In the genomic region with DNA sequence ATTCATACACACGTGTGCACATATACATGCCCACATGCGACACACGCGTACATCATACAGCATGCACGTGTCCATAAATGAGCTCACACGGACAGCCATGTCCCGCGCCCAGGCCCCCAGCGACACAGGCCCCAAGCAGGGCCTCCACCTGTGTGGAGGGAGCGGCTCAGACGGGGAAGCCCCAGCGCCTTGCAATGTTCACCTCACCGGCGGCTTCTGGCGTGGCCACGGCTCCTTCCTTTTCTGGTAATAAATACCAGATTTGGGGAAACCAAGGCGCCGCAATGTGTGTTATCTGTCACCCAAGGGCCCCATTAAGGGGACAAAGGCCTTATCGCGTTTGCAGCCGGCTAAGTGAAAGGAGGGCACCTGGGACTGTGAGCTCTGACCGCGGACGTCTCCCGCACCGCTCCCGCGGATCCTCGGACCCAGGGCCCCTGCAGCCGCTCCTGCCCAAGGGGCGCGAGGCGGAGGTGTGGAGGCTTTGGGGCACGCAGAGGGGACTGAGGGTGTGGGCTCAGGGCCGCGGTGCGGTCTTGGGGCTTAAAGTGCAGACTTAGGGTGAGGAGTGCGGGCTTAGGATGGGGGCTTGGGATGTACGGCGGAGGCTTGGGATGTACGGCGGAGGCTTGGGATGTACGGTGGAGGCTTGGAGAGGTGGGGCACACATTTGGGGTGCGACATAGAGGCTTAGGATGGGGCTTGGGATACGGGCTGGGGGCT, we compare ENCODE assay signal across 8 cellular contexts. TPM values are rescaled to one million over a fixed set of nuclear protein-coding genes. Genes with fewer than 3 reads are reported as not detected.
A peak's percentile ranks its signal among the peaks of the same experiment; 100 is the strongest.
DNase-seq lines count a peak whose midpoint lies in the region; ATAC-seq, FAIRE-seq and TF ChIP-seq lines count a peak whose summit lies in the region.
"Not testable (repeated sequence)": the region's sequence is repeated elsewhere in the genome, so short reads cannot be mapped to it uniquely, and the experiment has no call there.

No MANE protein-coding gene starts in this region.

- H2AFZ ChIP-seq in astrocyte (ENCODE audit: low read depth, low read length) = not testable (repeated sequence)

- ATAC-seq in thoracic aorta (ENCODE audit: insufficient number of reproducible peaks, low FRiP score, low read depth) = not testable (repeated sequence)

- not testable (repeated sequence) for H3K27ac ChIP-seq in astrocyte (ENCODE audit: low read depth, low read length)
- H3K27ac ChIP-seq in spleen (peak overlapping the region in 4 of 8 donors; percentile 15 to 42 (median 30)), thoracic aorta (peak overlapping the region; percentile 22 to 52)

- not testable (repeated sequence) for H3K36me3 Mint-ChIP-seq in activated CD4-positive, alpha-beta memory T cell treated with anti-CD3 and anti-CD28 coated beads for 36 hours; astrocyte (ENCODE audit: low read depth, unreplicated experiment); mesothelial cell of epicardium

- intact Hi-C loops in activated CD4-positive, alpha-beta memory T cell treated with anti-CD3 and anti-CD28 coated beads for 36 hours (cut with micrococcal nuclease) = loop anchor here (1.0 to 10.0 kb wide), 3 partner anchors 27 to 461 kb away; partner anchors contain the start of gene BANP
- intact Hi-C loops in spleen (cut with DNase I; ENCODE audit: low total_unique reads) = not testable (repeated sequence)

- peak overlapping the region; percentile 60 for H3K4me3 ChIP-seq in NT2/D1 (ENCODE audit: insufficient read length, low read depth)
- H3K4me3 ChIP-seq in astrocyte (ENCODE audit: insufficient read depth, low read depth, low read length) = peak overlapping the region; percentile 63
- H3K4me3 ChIP-seq in fibroblast of mammary gland (ENCODE audit: control insufficient read depth, low read depth, low read length) = peak overlapping the region; percentile 54
- H3K4me3 ChIP-seq in spleen = peak overlapping the region; percentile 3 to 67 (median 38)
- peak overlapping the region; percentile 80 for H3K4me3 ChIP-seq in thoracic aorta

- peak overlapping the region; percentile 88 for H3K4me2 ChIP-seq in astrocyte (ENCODE audit: low read length)

- peaks cover 57% of the 10 kb centered on the region for H3K4me1 Mint-ChIP-seq in activated CD4-positive, alpha-beta memory T cell treated with anti-CD3 and anti-CD28 coated beads for 36 hours (ENCODE audit: low read depth)
- peaks cover 35% of the 10 kb centered on the region for H3K4me1 Mint-ChIP-seq in astrocyte (ENCODE audit: low read depth, unreplicated experiment)
- H3K4me1 Mint-ChIP-seq in mesothelial cell of epicardium = peaks cover 49% of the 10 kb centered on the region

- not testable (repeated sequence) for H3K9me3 ChIP-seq in NT2/D1 (ENCODE audit: insufficient read depth, low read length); astrocyte (ENCODE audit: insufficient read depth, low read depth, low read length); spleen; thoracic aorta

- H3K4me3 Mint-ChIP-seq in activated CD4-positive, alpha-beta memory T cell treated with anti-CD3 and anti-CD28 coated beads for 36 hours = peak overlapping the region; percentile 74
- H3K4me3 Mint-ChIP-seq in astrocyte (ENCODE audit: unreplicated experiment) (peak overlapping the region; percentile 86), mesothelial cell of epicardium (peak overlapping the region; percentile 71)

- not testable (repeated sequence) for TF ChIP-seq POLR2A in spleen (IDR thresholded peaks at IDR 0.05)

- not testable (repeated sequence) for FAIRE-seq in astrocyte (lab: Jason Lieb, UNC)

- peak overlapping the region; percentile 79 for H3K27ac Mint-ChIP-seq in activated CD4-positive, alpha-beta memory T cell treated with anti-CD3 and anti-CD28 coated beads for 36 hours
- peak overlapping the region; percentile 26 for H3K27ac Mint-ChIP-seq in astrocyte (ENCODE audit: unreplicated experiment)
- H3K27ac Mint-ChIP-seq in mesothelial cell of epicardium = peak overlapping the region; percentile 59

- TF ChIP-seq CTCF in astrocyte (IDR thresholded peaks at IDR 0.05; ENCODE audit: insufficient read depth, low read depth, low read length); fibroblast of mammary gland (conservative IDR thresholded peaks at IDR 0.05; ENCODE audit: control insufficient read depth, insufficient read depth, low read depth, low read length); mesothelial cell of epicardium (IDR thresholded peaks at IDR 0.05; ENCODE audit: unreplicated experiment); spleen (IDR thresholded peaks at IDR 0.05 in 8 of 11, conservative IDR thresholded peaks at IDR 0.05 in 3 of 11); thoracic aorta (IDR thresholded peaks at IDR 0.05): not testable (repeated sequence)

- H3K9ac ChIP-seq in NT2/D1 (ENCODE audit: insufficient read length, low read depth) (peak overlapping the region; percentile 85), astrocyte (ENCODE audit: low read length) (peak overlapping the region; percentile 74)

- not testable (repeated sequence) for H3K9me3 Mint-ChIP-seq in activated CD4-positive, alpha-beta memory T cell treated with anti-CD3 and anti-CD28 coated beads for 36 hours; astrocyte (ENCODE audit: unreplicated experiment); mesothelial cell of epicardium

- WGBS in spleen, 5 donors = 69 to 83% (median 76%) methylated on average over 35 to 45 of the region's 45 CpGs

- CTCF ChIA-PET in activated CD4-positive, alpha-beta memory T cell treated with anti-CD3 and anti-CD28 coated beads for 36 hours (lab: Charles Lee) = interaction anchor here (0.6 to 2.1 kb wide), 2 partner anchors 50 to 74 kb away, joined by 3 to 5 read pairs; no protein-coding TSS in a partner anchor

- H3K4me1 ChIP-seq in NT2/D1 (ENCODE audit: insufficient read depth, insufficient read length) (peaks cover 17% of the 10 kb centered on the region), astrocyte (ENCODE audit: insufficient read depth, low read length) (peaks cover 28% of the 10 kb centered on the region), spleen (peaks cover 17 to 86% (median 61%) of the 10 kb centered on the region in 6 donors), thoracic aorta (ENCODE audit: control insufficient read depth in 1 of 2, low read depth in 2 of 2) (peaks cover 47 to 60% of the 10 kb centered on the region in 2 donors)

- H3K27me3 ChIP-seq in NT2/D1 (ENCODE audit: insufficient read depth, insufficient read length); astrocyte (ENCODE audit: insufficient read depth, low read length); thoracic aorta (replicated peaks; ENCODE audit: insufficient read depth): not testable (repeated sequence)
- H3K27me3 ChIP-seq in spleen (replicated peaks in 1 of 7) = peaks cover 0 to 40% (median 0%) of the 10 kb centered on the region in 7 donors

- POLR2A ChIA-PET in activated CD4-positive, alpha-beta memory T cell treated with anti-CD3 and anti-CD28 coated beads for 36 hours (lab: Charles Lee) = interaction anchor here (1.2 to 1.6 kb wide), 3 partner anchors 10 to 97 kb away, joined by 3 to 9 read pairs (median 4); no protein-coding TSS in a partner anchor

- peak; percentile 45 for DNase-seq in D341Med (ENCODE audit: low spot score)
- DNase-seq in NT2/D1 (ENCODE audit: low read depth, low spot score); astrocyte (ENCODE audit: low read depth); fibroblast of mammary gland (ENCODE audit: low read depth); spleen; thoracic aorta (ENCODE audit: low spot score): not testable (repeated sequence)
- peak; percentile 84 for DNase-seq in activated CD4-positive, alpha-beta memory T cell treated with anti-CD3 and anti-CD28 coated beads for 36 hours
- DNase-seq in mesothelial cell of epicardium (ENCODE audit: low spot score in 2 of 2, unreplicated experiment in 2 of 2) = peak in 1 of 2 experiments; percentile 47

- H3K36me3 ChIP-seq in NT2/D1 (ENCODE audit: insufficient read depth, insufficient read length, low read length) = peaks cover 18% of the 10 kb centered on the region
- H3K36me3 ChIP-seq in astrocyte (ENCODE audit: insufficient read depth, low read length); spleen; thoracic aorta: not testable (repeated sequence)

- not testable (repeated sequence) for H3K27me3 Mint-ChIP-seq in activated CD4-positive, alpha-beta memory T cell treated with anti-CD3 and anti-CD28 coated beads for 36 hours; astrocyte (ENCODE audit: low read depth, unreplicated experiment); mesothelial cell of epicardium (ENCODE audit: low read depth)

- H4K20me1 ChIP-seq in astrocyte (ENCODE audit: insufficient read depth, low read length) = peaks cover 59% of the 10 kb centered on the region

- H3K79me2 ChIP-seq in astrocyte (ENCODE audit: insufficient read depth, low read length) = peaks cover 61% of the 10 kb centered on the region

RNA-seq across cellular contexts. Expression of gene ZCCHC14, which starts 1.9 kb away (rescaled TPM):
- total RNA-seq in activated CD4-positive, alpha-beta memory T cell treated with anti-CD3 and anti-CD28 coated beads for 36 hours = 10 to 100 TPM in 1 of 2 experiments, 1 to 10 TPM in 1; 8.7 to 10.6 TPM
- total RNA-seq in astrocyte (19.0 and 19.2 TPM in 2 replicates), mesothelial cell of epicardium (35.6 to 37.3 TPM (median 36.7 TPM) in 3 replicates), spleen (10 to 100 TPM; 11.4 to 18.3 (median 14.2) TPM), thoracic aorta (10 to 100 TPM; 33.0 to 45.6 TPM)
- polyA plus RNA-seq in spleen = 1 to 10 TPM; 1.6 to 3.7 (median 1.8) TPM

Comparison
In these comparisons a context has a peak if more than half of its experiments do, and no peak if none do; other contexts are left out.
1. H3K27ac Mint-ChIP-seq: peak in every context shown above with its lines; median percentile 79 in activated CD4-positive, alpha-beta memory T cell treated with anti-CD3 and anti-CD28 coated beads for 36 hours; 59 in mesothelial cell of epicardium; 26 in astrocyte.